In genomic region chr3:116037954-116038911, GRCh38 we compare ENCODE assay signal across 12 cellular contexts.
DNase-seq lines count a peak whose midpoint lies in the region; ATAC-seq and TF ChIP-seq lines count a peak whose summit lies in the region.
"Had no signal": no experiment of that assay in that cellular context is flagged by ENCODE, and none has a peak within 500 bp of the region (broad histone marks: within the 10 kb centered on the region; RNA-seq: fewer than 3 reads in every experiment).

No MANE protein-coding gene starts in this region.

- no peaks in the 10 kb centered on the region for H3K36me3 ChIP-seq in RWPE2 (ENCODE audit: low read depth)
- H3K36me3 ChIP-seq in thyroid gland, result no peaks in the 10 kb centered on the region

- H3K4me1 ChIP-seq in RWPE2 (ENCODE audit: insufficient read depth, poor library complexity, severe bottlenecking), result peaks cover 14% of the 10 kb centered on the region
- no peaks in the 10 kb centered on the region for H3K4me1 ChIP-seq in thyroid gland

- H3K27me3 ChIP-seq in RWPE2 (ENCODE audit: insufficient read depth, poor library complexity, severe bottlenecking), result no peaks in the 10 kb centered on the region
- no peaks in the 10 kb centered on the region for H3K27me3 ChIP-seq in thyroid gland

- TF ChIP-seq CTCF in RWPE2 (IDR thresholded peaks at IDR 0.05; ENCODE audit: poor library complexity, severe bottlenecking), result no peak
- TF ChIP-seq CTCF in thyroid gland (IDR thresholded peaks at IDR 0.05), result no peak

- intact Hi-C loops in thyroid gland (cut with DNase I), result no loop called here

- DNase-seq in CD1c-positive myeloid dendritic cell (ENCODE audit: extremely low spot score) (peak; percentile 59), RWPE2 (ENCODE audit: low spot score) (no peak), thyroid gland (no peak), NCI-H774 (lab: John Stamatoyannopoulos, UW) (no peak), cerebellar cortex (ENCODE audit: low spot score) (no peak)
- DNase-seq in stimulated activated CD4-positive, alpha-beta T cell treated with anti-CD3 and anti-CD28 coated beads, Interleukin-4, amount 100 ng/mL, for 24 hours, result no peak
- DNase-seq: activated CD8-positive, alpha-beta memory T cell treated with anti-CD3 and anti-CD28 coated beads, Interleukin-2, amount 10 ng/mL, durations not matched to agents 7 days and 5 days; effector CD8-positive, alpha-beta T cell; mesendoderm; NCI-H524 had no signal

- H3K27ac ChIP-seq in RWPE2 (ENCODE audit: poor library complexity, severe bottlenecking) (peak overlapping the region; percentile 31), thyroid gland (no peak overlapping the region)

- 81 to 86% methylated on average over 5 of the region's 5 CpGs for WGBS in thyroid gland, 2 donors

- peak; percentile 96 for ATAC-seq in GM19452 (IDR thresholded peaks at IDR 0.05; ENCODE audit: unreplicated experiment)
- peak; percentile 97 for ATAC-seq in HG03066 (IDR thresholded peaks at IDR 0.05; ENCODE audit: low read depth, unreplicated experiment)
- ATAC-seq in RWPE2 (ENCODE audit: low read depth), result peak; percentile 36; the same call in 2 of the 3 replicates
- ATAC-seq: activated CD8-positive, alpha-beta memory T cell treated with anti-CD3 and anti-CD28 coated beads, Interleukin-2, amount 10 ng/mL, durations not matched to agents 7 days and 5 days had no signal

- no peak for TF ChIP-seq POLR2A in thyroid gland (IDR thresholded peaks at IDR 0.05)

- no peaks in the 10 kb centered on the region for H3K9me3 ChIP-seq in RWPE2 (ENCODE audit: severe bottlenecking)
- H3K9me3 ChIP-seq in thyroid gland, result no peaks in the 10 kb centered on the region

- H3K4me3 ChIP-seq in RWPE2 (ENCODE audit: severe bottlenecking), result no peak overlapping the region
- H3K4me3 ChIP-seq in thyroid gland (replicated peaks in 1 of 3), result no peak overlapping the region

Comparison
In these comparisons a context has a peak if more than half of its experiments do, and no peak if none do; other contexts are left out.
1. ATAC-seq: peak in every context shown above with its lines; median percentile 97 in HG03066; 96 in GM19452; 36 in RWPE2.